In the genomic region with DNA sequence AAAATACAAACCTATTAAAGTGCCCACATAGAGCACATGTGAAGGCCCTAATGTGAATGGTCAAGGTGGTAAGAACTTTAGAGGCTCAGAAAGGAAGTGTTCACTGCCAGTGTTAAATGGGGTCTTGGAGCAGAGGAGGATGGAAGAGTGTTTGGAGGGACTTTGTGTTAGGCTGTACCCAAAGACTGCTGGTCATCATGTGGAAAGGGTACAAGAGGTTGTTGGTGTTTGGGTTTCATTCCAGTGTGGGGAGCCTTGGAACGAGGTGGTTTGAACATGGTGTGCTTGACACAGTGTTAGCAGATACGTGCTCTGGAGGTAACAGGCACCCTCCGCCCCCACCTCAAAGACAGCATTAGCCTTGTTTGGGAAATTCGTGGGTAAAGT, we compare ENCODE assay signal across 8 cellular contexts.
DNase-seq lines count a peak whose midpoint lies in the region; ATAC-seq, FAIRE-seq and TF ChIP-seq lines count a peak whose summit lies in the region.

No MANE protein-coding gene starts in this region.

- no peaks in the 10 kb centered on the region for H3K9me3 ChIP-seq in HEK293 (ENCODE audit: control insufficient read depth, insufficient read depth, low read depth, low read length)

- H3K27me3 Mint-ChIP-seq in WTC11 (ENCODE audit: low read depth), result no peaks in the 10 kb centered on the region

- peaks cover 10% of the 10 kb centered on the region for H3K4me1 ChIP-seq in HEK293 (ENCODE audit: control insufficient read depth, insufficient read depth, low read length)

- H3K36me3 Mint-ChIP-seq in WTC11, result no peaks in the 10 kb centered on the region

- no peaks in the 10 kb centered on the region for H3K9me3 Mint-ChIP-seq in WTC11

- no peak for TF ChIP-seq POLR2A in GM12891 (IDR thresholded peaks at IDR 0.05; ENCODE audit: low read depth, low read length)

- H3K36me3 ChIP-seq in HEK293 (ENCODE audit: control insufficient read depth in 2 of 2, insufficient read depth in 1 of 2, low read length in 2 of 2), result no peaks in the 10 kb centered on the region

- CTCF ChIA-PET in HEK293 (lab: Yijun Ruan, JAX) (interaction anchor here (0.6 to 0.9 kb wide), 3 partner anchors 13 to 318 kb away, joined by 4 to 6 read pairs (median 4); no protein-coding TSS in a partner anchor), WTC11 (lab: Charles Lee) (interaction anchor here (0.7 to 1.0 kb wide), 5 partner anchors 16 to 270 kb away, joined by 3 to 4 read pairs (median 3); no protein-coding TSS in a partner anchor)

- FAIRE-seq in GM12891 (lab: Jason Lieb, UNC), result no peak

- POLR2A ChIA-PET in HEK293 (lab: Yijun Ruan, JAX) (no interaction called here), WTC11 (lab: Charles Lee) (no interaction called here)

- H3K4me1 Mint-ChIP-seq in WTC11, result peaks cover 78% of the 10 kb centered on the region

- TF ChIP-seq CTCF in HEK293 (tag by site-specific recombination; IDR thresholded peaks at IDR 0.05), result no peak
- TF ChIP-seq CTCF in WTC11 (IDR thresholded peaks at IDR 0.05), result no peak

- peak overlapping the region; percentile 99 for H3K27ac Mint-ChIP-seq in WTC11

- peak overlapping the region; percentile 49 for H3K4me3 Mint-ChIP-seq in WTC11

- ATAC-seq in WTC11 (peak; percentile 18; the same call in 1 of the 2 replicates), left ventricle myocardium superior (peak; percentile 45), GM19328 (IDR thresholded peaks at IDR 0.05; ENCODE audit: unreplicated experiment) (no peak)

- intact Hi-C loops in left ventricle myocardium superior (cut with micrococcal nuclease), result loop anchor here (10.0 kb wide), 4 partner anchors 71 to 441 kb away; a partner anchor contains a TSS

- H3K4me3 ChIP-seq in HEK293 (ENCODE audit: low read depth, low read length) (no peak overlapping the region), skeletal muscle cell (ENCODE audit: low read depth, low read length) (peak overlapping the region; percentile 17)

- DNase-seq in WTC11 (ENCODE audit: low spot score) (no peak), left ventricle myocardium superior (no peak), skeletal muscle cell (ENCODE audit: low read depth) (no peak), NCI-H1105 treated with DMSO at 0.1 percent for 48 hours (lab: John Stamatoyannopoulos, UW) (no peak), GM12891 (ENCODE audit: insufficient read length, low spot score) (no peak), GM19238 (ENCODE audit: insufficient read length, low spot score) (no peak)

- H3K27ac ChIP-seq in HEK293 (ENCODE audit: extremely low read depth, low read depth, low read length), result peak overlapping the region; percentile 0; the same call in 1 of the 2 replicates

TF ChIP-seq in HEK293, 187 proteins besides CTCF, POLR2A, EP300 and RAD21:
- TF ChIP-seq ZFP3 (tag by site-specific recombination; IDR thresholded peaks at IDR 0.05; ENCODE audit: low read depth) (no peak), ZNF629 (tag by site-specific recombination; IDR thresholded peaks at IDR 0.05) (no peak), ZNF138 (tag by site-specific recombination; IDR thresholded peaks at IDR 0.05; ENCODE audit: borderline replicate concordance) (no peak), ZNF239 (tag by site-specific recombination; IDR thresholded peaks at IDR 0.05) (no peak), ZNF530 (tag by site-specific recombination; IDR thresholded peaks at IDR 0.05; ENCODE audit: low read depth) (no peak)

TF ChIP-seq in WTC11, 78 proteins besides CTCF, POLR2A, EP300 and RAD21:
- TF ChIP-seq, protein P1, sequence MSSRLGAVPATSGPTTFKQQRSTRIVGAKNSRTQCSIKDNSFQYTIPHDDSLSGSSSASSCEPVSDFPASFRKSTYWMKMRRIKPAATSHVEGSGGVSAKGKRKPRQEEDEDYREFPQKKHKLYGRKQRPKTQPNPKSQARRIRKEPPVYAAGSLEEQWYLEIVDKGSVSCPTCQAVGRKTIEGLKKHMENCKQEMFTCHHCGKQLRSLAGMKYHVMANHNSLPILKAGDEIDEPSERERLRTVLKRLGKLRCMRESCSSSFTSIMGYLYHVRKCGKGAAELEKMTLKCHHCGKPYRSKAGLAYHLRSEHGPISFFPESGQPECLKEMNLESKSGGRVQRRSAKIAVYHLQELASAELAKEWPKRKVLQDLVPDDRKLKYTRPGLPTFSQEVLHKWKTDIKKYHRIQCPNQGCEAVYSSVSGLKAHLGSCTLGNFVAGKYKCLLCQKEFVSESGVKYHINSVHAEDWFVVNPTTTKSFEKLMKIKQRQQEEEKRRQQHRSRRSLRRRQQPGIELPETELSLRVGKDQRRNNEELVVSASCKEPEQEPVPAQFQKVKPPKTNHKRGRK (CRISPR knock-in tag; IDR thresholded peaks at IDR 0.05; ENCODE audit: borderline replicate concordance), result no peak
- TF ChIP-seq, protein P2, sequence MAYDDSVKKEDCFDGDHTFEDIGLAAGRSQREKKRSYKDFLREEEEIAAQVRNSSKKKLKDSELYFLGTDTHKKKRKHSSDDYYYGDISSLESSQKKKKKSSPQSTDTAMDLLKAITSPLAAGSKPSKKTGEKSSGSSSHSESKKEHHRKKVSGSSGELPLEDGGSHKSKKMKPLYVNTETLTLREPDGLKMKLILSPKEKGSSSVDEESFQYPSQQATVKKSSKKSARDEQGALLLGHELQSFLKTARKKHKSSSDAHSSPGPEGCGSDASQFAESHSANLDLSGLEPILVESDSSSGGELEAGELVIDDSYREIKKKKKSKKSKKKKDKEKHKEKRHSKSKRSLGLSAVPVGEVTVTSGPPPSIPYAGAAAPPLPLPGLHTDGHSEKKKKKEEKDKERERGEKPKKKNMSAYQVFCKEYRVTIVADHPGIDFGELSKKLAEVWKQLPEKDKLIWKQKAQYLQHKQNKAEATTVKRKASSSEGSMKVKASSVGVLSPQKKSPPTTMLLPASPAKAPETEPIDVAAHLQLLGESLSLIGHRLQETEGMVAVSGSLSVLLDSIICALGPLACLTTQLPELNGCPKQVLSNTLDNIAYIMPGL (CRISPR knock-in tag; IDR thresholded peaks at IDR 0.05), result no peak
- TF ChIP-seq TP53 (CRISPR knock-in tag; IDR thresholded peaks at IDR 0.05), result no peak
- TF ChIP-seq, protein P3, sequence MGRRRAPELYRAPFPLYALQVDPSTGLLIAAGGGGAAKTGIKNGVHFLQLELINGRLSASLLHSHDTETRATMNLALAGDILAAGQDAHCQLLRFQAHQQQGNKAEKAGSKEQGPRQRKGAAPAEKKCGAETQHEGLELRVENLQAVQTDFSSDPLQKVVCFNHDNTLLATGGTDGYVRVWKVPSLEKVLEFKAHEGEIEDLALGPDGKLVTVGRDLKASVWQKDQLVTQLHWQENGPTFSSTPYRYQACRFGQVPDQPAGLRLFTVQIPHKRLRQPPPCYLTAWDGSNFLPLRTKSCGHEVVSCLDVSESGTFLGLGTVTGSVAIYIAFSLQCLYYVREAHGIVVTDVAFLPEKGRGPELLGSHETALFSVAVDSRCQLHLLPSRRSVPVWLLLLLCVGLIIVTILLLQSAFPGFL (CRISPR knock-in tag; IDR thresholded peaks at IDR 0.05; ENCODE audit: borderline replicate concordance), result no peak
- TF ChIP-seq, protein P4, sequence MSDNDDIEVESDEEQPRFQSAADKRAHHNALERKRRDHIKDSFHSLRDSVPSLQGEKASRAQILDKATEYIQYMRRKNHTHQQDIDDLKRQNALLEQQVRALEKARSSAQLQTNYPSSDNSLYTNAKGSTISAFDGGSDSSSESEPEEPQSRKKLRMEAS (CRISPR knock-in tag; IDR thresholded peaks at IDR 0.05), result 0 out of 2 replicates have a peak, but pooled peaks have one; percentile 1

TF ChIP-seq in GM12891, 5 proteins besides CTCF, POLR2A, EP300 and RAD21:
- TF ChIP-seq POLR2AphosphoS5 (IDR thresholded peaks at IDR 0.05; ENCODE audit: low read depth, low read length) (no peak), POU2F2 (IDR thresholded peaks at IDR 0.05; ENCODE audit: low read depth, low read length) (no peak), PAX5 (IDR thresholded peaks at IDR 0.05; ENCODE audit: insufficient read depth, low read length, severe bottlenecking) (no peak), TAF1 (IDR thresholded peaks at IDR 0.05; ENCODE audit: low read depth, low read length) (no peak), SPI1 (IDR thresholded peaks at IDR 0.05; ENCODE audit: low read depth, low read length) (no peak)
